In the genomic region with DNA sequence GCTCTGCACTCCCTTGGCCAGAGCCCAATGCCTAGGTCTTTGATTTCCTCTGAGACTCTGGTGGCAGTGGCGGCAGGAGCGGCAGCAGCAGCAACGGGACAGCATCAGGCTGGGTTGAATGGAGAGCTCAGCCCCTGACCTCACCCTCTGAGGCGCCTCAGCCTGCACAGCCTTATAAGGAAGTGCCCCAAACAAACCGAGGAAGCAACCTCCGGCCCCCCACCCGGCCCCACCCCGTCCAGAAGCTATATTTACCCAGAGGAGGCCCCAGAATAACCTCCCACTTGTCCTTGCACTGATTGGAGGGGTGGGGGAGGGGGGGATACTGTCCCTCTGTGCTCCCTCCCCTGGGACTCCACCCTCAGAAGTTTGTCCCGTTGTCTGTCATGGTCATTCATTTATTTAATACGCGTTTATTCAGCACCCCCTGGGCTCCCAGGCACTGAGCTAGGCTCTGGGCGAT, we compare ENCODE assay signal across 1 cellular context.
TF ChIP-seq lines count a peak whose summit lies in the region.

No MANE protein-coding gene starts in this region.

TF ChIP-seq in HepG2, 621 proteins besides CTCF, POLR2A, EP300 and RAD21 (continued from another document and continues in another):
- TF ChIP-seq, protein P1, sequence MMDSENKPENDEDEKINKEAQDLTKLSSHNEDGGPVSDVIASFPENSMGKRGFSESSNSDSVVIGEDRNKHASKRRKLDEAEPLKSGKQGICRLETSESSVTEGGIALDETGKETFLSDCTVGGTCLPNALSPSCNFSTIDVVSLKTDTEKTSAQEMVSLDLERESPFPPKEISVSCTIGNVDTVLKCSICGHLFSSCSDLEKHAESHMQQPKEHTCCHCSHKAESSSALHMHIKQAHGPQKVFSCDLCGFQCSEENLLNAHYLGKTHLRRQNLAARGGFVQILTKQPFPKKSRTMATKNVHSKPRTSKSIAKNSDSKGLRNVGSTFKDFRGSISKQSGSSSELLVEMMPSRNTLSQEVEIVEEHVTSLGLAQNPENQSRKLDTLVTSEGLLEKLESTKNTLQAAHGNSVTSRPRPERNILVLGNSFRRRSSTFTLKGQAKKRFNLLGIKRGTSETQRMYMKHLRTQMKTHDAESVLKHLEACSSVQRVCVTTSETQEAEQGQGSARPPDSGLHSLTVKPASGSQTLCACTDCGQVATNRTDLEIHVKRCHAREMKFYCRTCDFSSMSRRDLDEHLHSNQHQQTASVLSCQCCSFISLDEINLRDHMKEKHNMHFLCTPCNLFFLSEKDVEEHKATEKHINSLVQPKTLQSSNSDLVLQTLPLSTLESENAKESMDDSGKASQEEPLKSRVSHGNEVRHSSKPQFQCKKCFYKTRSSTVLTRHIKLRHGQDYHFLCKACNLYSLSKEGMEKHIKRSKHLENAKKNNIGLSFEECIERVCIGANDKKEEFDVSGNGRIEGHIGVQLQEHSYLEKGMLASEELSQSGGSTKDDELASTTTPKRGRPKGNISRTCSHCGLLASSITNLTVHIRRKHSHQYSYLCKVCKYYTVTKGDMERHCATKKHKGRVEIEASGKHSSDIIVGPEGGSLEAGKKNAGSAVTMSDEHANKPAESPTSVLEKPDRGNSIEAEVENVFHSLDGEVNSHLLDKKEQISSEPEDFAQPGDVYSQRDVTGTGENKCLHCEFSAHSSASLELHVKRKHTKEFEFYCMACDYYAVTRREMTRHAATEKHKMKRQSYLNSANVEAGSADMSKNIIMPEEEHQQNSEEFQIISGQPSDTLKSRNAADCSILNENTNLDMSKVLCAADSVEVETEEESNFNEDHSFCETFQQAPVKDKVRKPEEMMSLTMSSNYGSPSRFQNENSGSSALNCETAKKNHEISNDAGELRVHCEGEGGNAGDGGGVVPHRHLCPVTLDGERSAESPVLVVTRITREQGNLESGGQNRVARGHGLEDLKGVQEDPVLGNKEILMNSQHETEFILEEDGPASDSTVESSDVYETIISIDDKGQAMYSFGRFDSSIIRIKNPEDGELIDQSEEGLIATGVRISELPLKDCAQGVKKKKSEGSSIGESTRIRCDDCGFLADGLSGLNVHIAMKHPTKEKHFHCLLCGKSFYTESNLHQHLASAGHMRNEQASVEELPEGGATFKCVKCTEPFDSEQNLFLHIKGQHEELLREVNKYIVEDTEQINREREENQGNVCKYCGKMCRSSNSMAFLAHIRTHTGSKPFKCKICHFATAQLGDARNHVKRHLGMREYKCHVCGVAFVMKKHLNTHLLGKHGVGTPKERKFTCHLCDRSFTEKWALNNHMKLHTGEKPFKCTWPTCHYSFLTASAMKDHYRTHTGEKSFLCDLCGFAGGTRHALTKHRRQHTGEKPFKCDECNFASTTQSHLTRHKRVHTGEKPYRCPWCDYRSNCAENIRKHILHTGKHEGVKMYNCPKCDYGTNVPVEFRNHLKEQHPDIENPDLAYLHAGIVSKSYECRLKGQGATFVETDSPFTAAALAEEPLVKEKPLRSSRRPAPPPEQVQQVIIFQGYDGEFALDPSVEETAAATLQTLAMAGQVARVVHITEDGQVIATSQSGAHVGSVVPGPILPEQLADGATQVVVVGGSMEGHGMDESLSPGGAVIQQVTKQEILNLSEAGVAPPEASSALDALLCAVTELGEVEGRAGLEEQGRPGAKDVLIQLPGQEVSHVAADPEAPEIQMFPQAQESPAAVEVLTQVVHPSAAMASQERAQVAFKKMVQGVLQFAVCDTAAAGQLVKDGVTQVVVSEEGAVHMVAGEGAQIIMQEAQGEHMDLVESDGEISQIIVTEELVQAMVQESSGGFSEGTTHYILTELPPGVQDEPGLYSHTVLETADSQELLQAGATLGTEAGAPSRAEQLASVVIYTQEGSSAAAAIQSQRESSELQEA (CRISPR knock-in tag; IDR thresholded peaks at IDR 0.05; ENCODE audit: not compliant biosample characterization), result no peak
- TF ChIP-seq ZNF674 (CRISPR knock-in tag; IDR thresholded peaks at IDR 0.05; ENCODE audit: low read depth), result no peak
- TF ChIP-seq FOXC1 (CRISPR knock-in tag; IDR thresholded peaks at IDR 0.05; ENCODE audit: borderline replicate concordance), result no peak
- TF ChIP-seq MAFF (IDR thresholded peaks at IDR 0.05; ENCODE audit: low read depth, low read length), result no peak
- TF ChIP-seq ZNF563 (CRISPR knock-in tag; IDR thresholded peaks at IDR 0.05), result no peak
- TF ChIP-seq, protein P2, sequence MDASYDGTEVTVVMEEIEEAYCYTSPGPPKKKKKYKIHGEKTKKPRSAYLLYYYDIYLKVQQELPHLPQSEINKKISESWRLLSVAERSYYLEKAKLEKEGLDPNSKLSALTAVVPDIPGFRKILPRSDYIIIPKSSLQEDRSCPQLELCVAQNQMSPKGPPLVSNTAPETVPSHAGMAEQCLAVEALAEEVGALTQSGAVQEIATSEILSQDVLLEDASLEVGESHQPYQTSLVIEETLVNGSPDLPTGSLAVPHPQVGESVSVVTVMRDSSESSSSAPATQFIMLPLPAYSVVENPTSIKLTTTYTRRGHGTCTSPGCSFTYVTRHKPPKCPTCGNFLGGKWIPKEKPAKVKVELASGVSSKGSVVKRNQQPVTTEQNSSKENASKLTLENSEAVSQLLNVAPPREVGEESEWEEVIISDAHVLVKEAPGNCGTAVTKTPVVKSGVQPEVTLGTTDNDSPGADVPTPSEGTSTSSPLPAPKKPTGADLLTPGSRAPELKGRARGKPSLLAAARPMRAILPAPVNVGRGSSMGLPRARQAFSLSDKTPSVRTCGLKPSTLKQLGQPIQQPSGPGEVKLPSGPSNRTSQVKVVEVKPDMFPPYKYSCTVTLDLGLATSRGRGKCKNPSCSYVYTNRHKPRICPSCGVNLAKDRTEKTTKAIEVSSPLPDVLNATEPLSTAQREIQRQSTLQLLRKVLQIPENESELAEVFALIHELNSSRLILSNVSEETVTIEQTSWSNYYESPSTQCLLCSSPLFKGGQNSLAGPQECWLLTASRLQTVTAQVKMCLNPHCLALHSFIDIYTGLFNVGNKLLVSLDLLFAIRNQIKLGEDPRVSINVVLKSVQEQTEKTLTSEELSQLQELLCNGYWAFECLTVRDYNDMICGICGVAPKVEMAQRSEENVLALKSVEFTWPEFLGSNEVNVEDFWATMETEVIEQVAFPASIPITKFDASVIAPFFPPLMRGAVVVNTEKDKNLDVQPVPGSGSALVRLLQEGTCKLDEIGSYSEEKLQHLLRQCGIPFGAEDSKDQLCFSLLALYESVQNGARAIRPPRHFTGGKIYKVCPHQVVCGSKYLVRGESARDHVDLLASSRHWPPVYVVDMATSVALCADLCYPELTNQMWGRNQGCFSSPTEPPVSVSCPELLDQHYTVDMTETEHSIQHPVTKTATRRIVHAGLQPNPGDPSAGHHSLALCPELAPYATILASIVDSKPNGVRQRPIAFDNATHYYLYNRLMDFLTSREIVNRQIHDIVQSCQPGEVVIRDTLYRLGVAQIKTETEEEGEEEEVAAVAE (CRISPR knock-in tag; IDR thresholded peaks at IDR 0.05; ENCODE audit: borderline replicate concordance), result no peak
- TF ChIP-seq ZNF451 (CRISPR knock-in tag; IDR thresholded peaks at IDR 0.05), result no peak
- TF ChIP-seq ZBTB20 (CRISPR knock-in tag; IDR thresholded peaks at IDR 0.05; ENCODE audit: borderline replicate concordance, low read depth), result no peak
- TF ChIP-seq ZBTB38 (CRISPR knock-in tag; IDR thresholded peaks at IDR 0.05), result 0 out of 2 replicates have a peak, but pooled peaks have one; percentile 17
- TF ChIP-seq, protein P3, sequence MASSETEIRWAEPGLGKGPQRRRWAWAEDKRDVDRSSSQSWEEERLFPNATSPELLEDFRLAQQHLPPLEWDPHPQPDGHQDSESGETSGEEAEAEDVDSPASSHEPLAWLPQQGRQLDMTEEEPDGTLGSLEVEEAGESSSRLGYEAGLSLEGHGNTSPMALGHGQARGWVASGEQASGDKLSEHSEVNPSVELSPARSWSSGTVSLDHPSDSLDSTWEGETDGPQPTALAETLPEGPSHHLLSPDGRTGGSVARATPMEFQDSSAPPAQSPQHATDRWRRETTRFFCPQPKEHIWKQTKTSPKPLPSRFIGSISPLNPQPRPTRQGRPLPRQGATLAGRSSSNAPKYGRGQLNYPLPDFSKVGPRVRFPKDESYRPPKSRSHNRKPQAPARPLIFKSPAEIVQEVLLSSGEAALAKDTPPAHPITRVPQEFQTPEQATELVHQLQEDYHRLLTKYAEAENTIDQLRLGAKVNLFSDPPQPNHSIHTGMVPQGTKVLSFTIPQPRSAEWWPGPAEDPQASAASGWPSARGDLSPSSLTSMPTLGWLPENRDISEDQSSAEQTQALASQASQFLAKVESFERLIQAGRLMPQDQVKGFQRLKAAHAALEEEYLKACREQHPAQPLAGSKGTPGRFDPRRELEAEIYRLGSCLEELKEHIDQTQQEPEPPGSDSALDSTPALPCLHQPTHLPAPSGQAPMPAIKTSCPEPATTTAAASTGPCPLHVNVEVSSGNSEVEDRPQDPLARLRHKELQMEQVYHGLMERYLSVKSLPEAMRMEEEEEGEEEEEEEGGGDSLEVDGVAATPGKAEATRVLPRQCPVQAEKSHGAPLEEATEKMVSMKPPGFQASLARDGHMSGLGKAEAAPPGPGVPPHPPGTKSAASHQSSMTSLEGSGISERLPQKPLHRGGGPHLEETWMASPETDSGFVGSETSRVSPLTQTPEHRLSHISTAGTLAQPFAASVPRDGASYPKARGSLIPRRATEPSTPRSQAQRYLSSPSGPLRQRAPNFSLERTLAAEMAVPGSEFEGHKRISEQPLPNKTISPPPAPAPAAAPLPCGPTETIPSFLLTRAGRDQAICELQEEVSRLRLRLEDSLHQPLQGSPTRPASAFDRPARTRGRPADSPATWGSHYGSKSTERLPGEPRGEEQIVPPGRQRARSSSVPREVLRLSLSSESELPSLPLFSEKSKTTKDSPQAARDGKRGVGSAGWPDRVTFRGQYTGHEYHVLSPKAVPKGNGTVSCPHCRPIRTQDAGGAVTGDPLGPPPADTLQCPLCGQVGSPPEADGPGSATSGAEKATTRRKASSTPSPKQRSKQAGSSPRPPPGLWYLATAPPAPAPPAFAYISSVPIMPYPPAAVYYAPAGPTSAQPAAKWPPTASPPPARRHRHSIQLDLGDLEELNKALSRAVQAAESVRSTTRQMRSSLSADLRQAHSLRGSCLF (CRISPR knock-in tag; IDR thresholded peaks at IDR 0.05; ENCODE audit: borderline replicate concordance), result no peak
- TF ChIP-seq, protein P4, sequence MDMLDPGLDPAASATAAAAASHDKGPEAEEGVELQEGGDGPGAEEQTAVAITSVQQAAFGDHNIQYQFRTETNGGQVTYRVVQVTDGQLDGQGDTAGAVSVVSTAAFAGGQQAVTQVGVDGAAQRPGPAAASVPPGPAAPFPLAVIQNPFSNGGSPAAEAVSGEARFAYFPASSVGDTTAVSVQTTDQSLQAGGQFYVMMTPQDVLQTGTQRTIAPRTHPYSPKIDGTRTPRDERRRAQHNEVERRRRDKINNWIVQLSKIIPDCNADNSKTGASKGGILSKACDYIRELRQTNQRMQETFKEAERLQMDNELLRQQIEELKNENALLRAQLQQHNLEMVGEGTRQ (IDR thresholded peaks at IDR 0.05; ENCODE audit: low read depth, low read length), result no peak
- TF ChIP-seq, protein P4 (CRISPR knock-in tag; IDR thresholded peaks at IDR 0.05; ENCODE audit: borderline replicate concordance), result peak; percentile 54; the same call in 1 of the 2 replicates
- TF ChIP-seq MBD4 (IDR thresholded peaks at IDR 0.05; ENCODE audit: borderline replicate concordance, low read length), result no peak
- peak; percentile 99 for TF ChIP-seq GFI1 (CRISPR knock-in tag; IDR thresholded peaks at IDR 0.05; ENCODE audit: borderline replicate concordance)
- TF ChIP-seq, protein P5, sequence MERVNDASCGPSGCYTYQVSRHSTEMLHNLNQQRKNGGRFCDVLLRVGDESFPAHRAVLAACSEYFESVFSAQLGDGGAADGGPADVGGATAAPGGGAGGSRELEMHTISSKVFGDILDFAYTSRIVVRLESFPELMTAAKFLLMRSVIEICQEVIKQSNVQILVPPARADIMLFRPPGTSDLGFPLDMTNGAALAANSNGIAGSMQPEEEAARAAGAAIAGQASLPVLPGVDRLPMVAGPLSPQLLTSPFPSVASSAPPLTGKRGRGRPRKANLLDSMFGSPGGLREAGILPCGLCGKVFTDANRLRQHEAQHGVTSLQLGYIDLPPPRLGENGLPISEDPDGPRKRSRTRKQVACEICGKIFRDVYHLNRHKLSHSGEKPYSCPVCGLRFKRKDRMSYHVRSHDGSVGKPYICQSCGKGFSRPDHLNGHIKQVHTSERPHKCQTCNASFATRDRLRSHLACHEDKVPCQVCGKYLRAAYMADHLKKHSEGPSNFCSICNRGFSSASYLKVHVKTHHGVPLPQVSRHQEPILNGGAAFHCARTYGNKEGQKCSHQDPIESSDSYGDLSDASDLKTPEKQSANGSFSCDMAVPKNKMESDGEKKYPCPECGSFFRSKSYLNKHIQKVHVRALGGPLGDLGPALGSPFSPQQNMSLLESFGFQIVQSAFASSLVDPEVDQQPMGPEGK (CRISPR knock-in tag; IDR thresholded peaks at IDR 0.05), result peak; percentile 84
- TF ChIP-seq, protein P6, sequence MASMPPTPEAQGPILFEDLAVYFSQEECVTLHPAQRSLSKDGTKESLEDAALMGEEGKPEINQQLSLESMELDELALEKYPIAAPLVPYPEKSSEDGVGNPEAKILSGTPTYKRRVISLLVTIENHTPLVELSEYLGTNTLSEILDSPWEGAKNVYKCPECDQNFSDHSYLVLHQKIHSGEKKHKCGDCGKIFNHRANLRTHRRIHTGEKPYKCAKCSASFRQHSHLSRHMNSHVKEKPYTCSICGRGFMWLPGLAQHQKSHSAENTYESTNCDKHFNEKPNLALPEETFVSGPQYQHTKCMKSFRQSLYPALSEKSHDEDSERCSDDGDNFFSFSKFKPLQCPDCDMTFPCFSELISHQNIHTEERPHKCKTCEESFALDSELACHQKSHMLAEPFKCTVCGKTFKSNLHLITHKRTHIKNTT (CRISPR knock-in tag; IDR thresholded peaks at IDR 0.05), result no peak
- TF ChIP-seq ZFP62 (CRISPR knock-in tag; IDR thresholded peaks at IDR 0.05), result no peak
- TF ChIP-seq PTBP1 (IDR thresholded peaks at IDR 0.05; ENCODE audit: low read depth, low read length, poor library complexity, severe bottlenecking), result no peak
- no peak for TF ChIP-seq SALL2 (CRISPR knock-in tag; IDR thresholded peaks at IDR 0.05)
- no peak for TF ChIP-seq ZNF441 (CRISPR knock-in tag; IDR thresholded peaks at IDR 0.05; ENCODE audit: borderline replicate concordance)
- TF ChIP-seq, protein P7, sequence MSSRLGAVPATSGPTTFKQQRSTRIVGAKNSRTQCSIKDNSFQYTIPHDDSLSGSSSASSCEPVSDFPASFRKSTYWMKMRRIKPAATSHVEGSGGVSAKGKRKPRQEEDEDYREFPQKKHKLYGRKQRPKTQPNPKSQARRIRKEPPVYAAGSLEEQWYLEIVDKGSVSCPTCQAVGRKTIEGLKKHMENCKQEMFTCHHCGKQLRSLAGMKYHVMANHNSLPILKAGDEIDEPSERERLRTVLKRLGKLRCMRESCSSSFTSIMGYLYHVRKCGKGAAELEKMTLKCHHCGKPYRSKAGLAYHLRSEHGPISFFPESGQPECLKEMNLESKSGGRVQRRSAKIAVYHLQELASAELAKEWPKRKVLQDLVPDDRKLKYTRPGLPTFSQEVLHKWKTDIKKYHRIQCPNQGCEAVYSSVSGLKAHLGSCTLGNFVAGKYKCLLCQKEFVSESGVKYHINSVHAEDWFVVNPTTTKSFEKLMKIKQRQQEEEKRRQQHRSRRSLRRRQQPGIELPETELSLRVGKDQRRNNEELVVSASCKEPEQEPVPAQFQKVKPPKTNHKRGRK (CRISPR knock-in tag; IDR thresholded peaks at IDR 0.05), result no peak
